In genomic region chr5:136636001-136636400, GRCh38 we compare ENCODE assay signal across 30 cellular contexts.
"Had no signal": no experiment of that assay in that cellular context is flagged by ENCODE, and none has a peak within 500 bp of the region (broad histone marks: within the 10 kb centered on the region; RNA-seq: fewer than 3 reads in every experiment).

No MANE protein-coding gene starts in this region.

- H3K27ac ChIP-seq: adrenal gland, body of pancreas, brain microvascular endothelial cell, VCaP had no signal

- H3K9me3 ChIP-seq: adrenal gland, body of pancreas, breast epithelium had no signal

- DNase-seq: activated B cell treated with CpG ODN at 0.5 μM for 24 hours; activated CD4-positive, alpha-beta memory T cell treated with anti-CD3 and anti-CD28 coated beads for 36 hours; activated CD4-positive, alpha-beta T cell treated with anti-CD3 and anti-CD28 coated beads for 4 hours; activated CD4-positive, alpha-beta T cell treated with anti-CD3 and anti-CD28 coated beads, Interleukin-2, amount 10 ng/mL, durations not matched to agents 24 days and 14 days; activated CD4-positive, alpha-beta T cell treated with anti-CD3 and anti-CD28 coated beads, Interleukin-2, amount 50 U/mL, for 1 hour; activated CD4-positive, alpha-beta T cell treated with anti-CD3 and anti-CD28 coated beads, Interleukin-2, amount 50 U/mL, for 4 hours; activated CD4-positive, CD25-positive, alpha-beta regulatory T cell treated with anti-CD3 and anti-CD28 coated beads, Interleukin-2, amount 50 U/mL, for 72 hours; activated CD8-positive, alpha-beta memory T cell treated with anti-CD3 and anti-CD28 coated beads, Interleukin-2, amount 50 U/mL, for 4 hours; activated CD8-positive, alpha-beta T cell treated with anti-CD3 and anti-CD28 coated beads for 36 hours; activated effector memory CD4-positive, alpha-beta T cell treated with anti-CD3 and anti-CD28 coated beads, Interleukin-2, amount 50 U/mL, for 16 hours; activated gamma-delta T cell treated with Interleukin-2 at 50 U/mL for 16 hours; activated naive CD4-positive, alpha-beta T cell; activated naive CD4-positive, alpha-beta T cell treated with anti-CD3 and anti-CD28 coated beads for 36 hours; activated naive CD4-positive, alpha-beta T cell treated with anti-CD3 and anti-CD28 coated beads, Interleukin-2, amount 50 U/mL, for 16 hours; activated naive CD8-positive, alpha-beta T cell treated with anti-CD3 and anti-CD28 coated beads for 36 hours; activated T-cell treated with anti-CD3 and anti-CD28 coated beads for 4 hours; activated T-cell treated with anti-CD3 and anti-CD28 coated beads, Interleukin-2, amount 50 U/mL, for 1 hour; activated T-cell treated with anti-CD3 and anti-CD28 coated beads, Interleukin-2, amount 50 U/mL, for 4 hours; activated T-cell treated with anti-CD3 and anti-CD28 coated beads, Interleukin-2, amount 50 U/mL, for 72 hours; adrenal gland; amniotic stem cell; aorta; body of pancreas; brain microvascular endothelial cell; central memory CD4-positive, alpha-beta T cell; T-helper 17 cell had no signal

- H3K4me1 ChIP-seq: adrenal gland, body of pancreas, breast epithelium had no signal

- ATAC-seq: activated CD8-positive, alpha-beta T cell treated with anti-CD3 and anti-CD28 coated beads for 36 hours; activated naive CD4-positive, alpha-beta T cell treated with anti-CD3 and anti-CD28 coated beads, Interleukin-2, amount 50 U/mL, for 72 hours; activated T-cell treated with anti-CD3 and anti-CD28 coated beads, Interleukin-2, amount 50 U/mL, for 4 hours; activated T-cell treated with anti-CD3 and anti-CD28 coated beads, Interleukin-2, amount 50 U/mL, for 72 hours; activated T-helper 17 cell treated with anti-CD3 and anti-CD28 coated beads, Interleukin-2, amount 50 U/mL, for 72 hours; body of pancreas; T-helper 17 cell had no signal

- H3K27me3 ChIP-seq: adrenal gland, body of pancreas, brain microvascular endothelial cell, breast epithelium had no signal

- H3K36me3 ChIP-seq: adrenal gland, brain microvascular endothelial cell, breast epithelium had no signal

- H3K4me3 ChIP-seq: adrenal gland, body of pancreas, breast epithelium had no signal
